Comparison of ENCODE assay signal across 19 cellular contexts in genomic region chr9:69657269-69657668, GRCh38.
"Had no signal": no experiment of that assay in that cellular context is flagged by ENCODE, and none has a peak within 500 bp of the region (broad histone marks: within the 10 kb centered on the region; RNA-seq: fewer than 3 reads in every experiment).

No MANE protein-coding gene starts in this region.

- H3K9me3 ChIP-seq: thyroid gland, upper lobe of right lung had no signal

- H3K36me3 ChIP-seq: thyroid gland, upper lobe of right lung had no signal

- DNase-seq: activated CD4-positive, alpha-beta T cell treated with anti-CD3 and anti-CD28 coated beads for 1 hour; activated T-cell treated with anti-CD3 and anti-CD28 coated beads, Interleukin-2, amount 50 U/mL, for 1 hour; aorta; central memory CD4-positive, alpha-beta T cell; dermis blood vessel endothelial cell; effector CD8-positive, alpha-beta T cell; naive thymus-derived CD4-positive, alpha-beta T cell; posterior cingulate gyrus; stimulated activated CD4-positive, alpha-beta T cell treated with anti-CD3 and anti-CD28 coated beads, Interleukin-12 subunit alpha, Interleukin-12 subunit beta, amount 100 ng/mL, for 4 hours; stimulated activated CD4-positive, alpha-beta T cell treated with anti-CD3 and anti-CD28 coated beads, Interleukin-4, amount 100 ng/mL, for 4 hours; substantia nigra; T-helper 1 cell; T-helper 9 cell; thyroid gland; upper lobe of right lung had no signal

- H3K27me3 ChIP-seq: thyroid gland, upper lobe of right lung had no signal

- H3K27ac ChIP-seq: thyroid gland, upper lobe of right lung had no signal

- H3K4me1 ChIP-seq: thyroid gland, upper lobe of right lung had no signal

- H3K4me3 ChIP-seq: lung, thyroid gland, upper lobe of right lung had no signal

- ATAC-seq: activated naive CD4-positive, alpha-beta T cell treated with anti-CD3 and anti-CD28 coated beads, Interleukin-2, amount 50 U/mL, for 72 hours; activated T-helper 17 cell treated with anti-CD3 and anti-CD28 coated beads, Interleukin-2, amount 50 U/mL, for 72 hours; esophagus mucosa; naive thymus-derived CD4-positive, alpha-beta T cell; upper lobe of right lung had no signal
